1 cellular context compared by ENCODE assay signal in the genomic region with DNA sequence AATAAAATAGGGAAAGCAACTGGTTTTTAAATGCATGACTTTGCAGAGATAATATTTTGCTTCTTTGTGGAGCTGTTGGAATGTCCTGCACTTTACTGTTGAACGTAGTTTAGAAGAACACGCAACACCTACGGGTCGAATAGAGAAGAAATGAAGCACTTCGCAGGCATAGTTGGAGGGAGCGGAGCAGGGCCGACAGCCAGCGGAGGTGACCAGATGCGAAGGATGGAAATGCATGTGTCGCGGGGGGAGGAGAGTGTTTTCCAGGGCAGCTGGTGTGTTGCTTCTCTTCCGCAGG.
TF ChIP-seq lines count a peak whose summit lies in the region.

No MANE protein-coding gene starts in this region.

TF ChIP-seq in K562, 482 proteins besides CTCF, POLR2A, EP300 and RAD21 (continued from another document):
- TF ChIP-seq, protein P1, sequence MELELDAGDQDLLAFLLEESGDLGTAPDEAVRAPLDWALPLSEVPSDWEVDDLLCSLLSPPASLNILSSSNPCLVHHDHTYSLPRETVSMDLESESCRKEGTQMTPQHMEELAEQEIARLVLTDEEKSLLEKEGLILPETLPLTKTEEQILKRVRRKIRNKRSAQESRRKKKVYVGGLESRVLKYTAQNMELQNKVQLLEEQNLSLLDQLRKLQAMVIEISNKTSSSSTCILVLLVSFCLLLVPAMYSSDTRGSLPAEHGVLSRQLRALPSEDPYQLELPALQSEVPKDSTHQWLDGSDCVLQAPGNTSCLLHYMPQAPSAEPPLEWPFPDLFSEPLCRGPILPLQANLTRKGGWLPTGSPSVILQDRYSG (tag; conservative IDR thresholded peaks at IDR 0.05; ENCODE audit: low read depth) = no peak
- TF ChIP-seq SMARCE1 (IDR thresholded peaks at IDR 0.05) (0 out of 2 replicates have a peak, but pooled peaks have one; percentile 14), NFATC3 (IDR thresholded peaks at IDR 0.05) (0 out of 2 replicates have a peak, but pooled peaks have one; percentile 68), TCF7 (IDR thresholded peaks at IDR 0.05; ENCODE audit: borderline replicate concordance) (no peak), ZNF408 (CRISPR knock-in tag; IDR thresholded peaks at IDR 0.05; ENCODE audit: low read depth) (no peak), RB1 (IDR thresholded peaks at IDR 0.05; ENCODE audit: low read depth) (no peak), ELF2 (CRISPR knock-in tag; IDR thresholded peaks at IDR 0.05) (no peak), GATAD2A (IDR thresholded peaks at IDR 0.05) (no peak), MTF1 (CRISPR knock-in tag; IDR thresholded peaks at IDR 0.05; ENCODE audit: borderline replicate concordance) (no peak), RAD51 (IDR thresholded peaks at IDR 0.05; ENCODE audit: borderline replicate concordance, low read depth) (no peak), RBM14 (IDR thresholded peaks at IDR 0.05; ENCODE audit: borderline replicate concordance, insufficient read depth, low read depth, low read length) (no peak), DACH1 (IDR thresholded peaks at IDR 0.05; ENCODE audit: partially characterized antibody) (no peak), ZNF12 (CRISPR knock-in tag; IDR thresholded peaks at IDR 0.05) (no peak), KHSRP (IDR thresholded peaks at IDR 0.05) (no peak), TCF7L2 (IDR thresholded peaks at IDR 0.05; ENCODE audit: low read depth, low read length) (no peak), ZSCAN29 (IDR thresholded peaks at IDR 0.05) (no peak), MIER1 (IDR thresholded peaks at IDR 0.05; ENCODE audit: low read depth) (0 out of 2 replicates have a peak, but pooled peaks have one; percentile 30), SAFB2 (IDR thresholded peaks at IDR 0.05; ENCODE audit: borderline replicate concordance, low read depth, low read length, severe bottlenecking) (no peak), HNRNPK (IDR thresholded peaks at IDR 0.05; ENCODE audit: low read depth, low read length, poor library complexity, severe bottlenecking) (no peak)
